Comparison of ENCODE assay signal across 10 cellular contexts in the genomic region with DNA sequence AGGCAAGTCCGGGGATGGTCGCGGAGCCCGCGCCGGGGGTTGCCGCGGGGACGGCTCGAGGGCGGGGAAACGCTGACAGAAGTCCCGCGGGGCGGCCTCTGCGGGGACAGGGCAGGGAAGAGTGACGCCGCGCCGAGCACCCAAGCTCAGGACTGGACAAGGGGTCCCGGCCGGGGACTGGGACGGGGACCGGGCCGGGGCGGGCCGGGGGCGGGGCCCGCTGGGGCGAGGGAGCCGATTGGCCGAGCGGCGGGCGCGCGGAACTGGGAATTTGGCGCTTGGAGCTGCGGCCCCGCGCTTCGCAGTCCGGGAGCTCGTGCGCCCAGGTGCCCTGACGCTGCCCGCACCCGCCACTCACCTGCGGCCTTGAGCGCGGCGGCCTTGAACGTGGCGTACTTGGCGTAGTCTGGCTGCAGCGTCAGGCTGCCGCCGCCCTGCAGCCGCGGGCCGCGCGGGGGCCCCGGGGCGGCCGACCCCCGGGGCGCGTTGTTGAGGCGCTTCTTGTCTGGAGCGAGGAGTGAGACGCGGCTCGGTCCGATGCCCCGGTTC. TPM values are rescaled to one million over a fixed set of nuclear protein-coding genes. Genes with fewer than 3 reads are reported as not detected.
DNase-seq lines count a peak whose midpoint lies in the region; ATAC-seq and TF ChIP-seq lines count a peak whose summit lies in the region.
"Had no signal": no experiment of that assay in that cellular context is flagged by ENCODE, and none has a peak within 500 bp of the region (broad histone marks: within the 10 kb centered on the region; RNA-seq: fewer than 3 reads in every experiment).

No MANE protein-coding gene starts in this region.

- H3K9ac ChIP-seq in BLaER1: no peak overlapping the region

- H3K4me3 ChIP-seq in BLaER1: peak overlapping the region; percentile 60
- peak overlapping the region; percentile 18 for H3K4me3 ChIP-seq in fibroblast of villous mesenchyme (ENCODE audit: low read depth, low read length)

- peaks cover 9 to 31% (median 29%) of the 10 kb centered on the region in 3 donors for H3K4me1 Mint-ChIP-seq in IgD-negative memory B cell
- peaks cover 30% of the 10 kb centered on the region for H3K4me1 Mint-ChIP-seq in nephron progenitor cell
- H3K4me1 Mint-ChIP-seq in activated CD4-positive, alpha-beta T cell treated with anti-CD3 and anti-CD28 coated beads for 36 hours: peaks cover 33% of the 10 kb centered on the region

- CTCF ChIA-PET in activated CD4-positive, alpha-beta T cell treated with anti-CD3 and anti-CD28 coated beads for 36 hours (lab: Charles Lee): interaction anchor here (0.6 kb wide), 1 partner anchor 213 kb away, joined by 3 read pairs; no protein-coding TSS in a partner anchor

- H3K4me1 ChIP-seq in BLaER1: peaks cover 53% of the 10 kb centered on the region

- intact Hi-C loops in activated CD4-positive, alpha-beta T cell treated with anti-CD3 and anti-CD28 coated beads for 36 hours (cut with DNase I, micrococcal nuclease): loop anchor here in 1 of 2 experiments (5.0 kb wide), 1 partner anchor 33 kb away; no protein-coding TSS in a partner anchor

- peak overlapping the region; percentile 71 to 86 (median 80) for H3K4me3 Mint-ChIP-seq in IgD-negative memory B cell
- H3K4me3 Mint-ChIP-seq in nephron progenitor cell: no peak overlapping the region
- no peak overlapping the region for H3K4me3 Mint-ChIP-seq in activated CD4-positive, alpha-beta T cell treated with anti-CD3 and anti-CD28 coated beads for 36 hours

- H3K9me3 Mint-ChIP-seq in IgD-negative memory B cell (no peaks in the 10 kb centered on the region), nephron progenitor cell (no peaks in the 10 kb centered on the region)
- H3K9me3 Mint-ChIP-seq in activated CD4-positive, alpha-beta T cell treated with anti-CD3 and anti-CD28 coated beads for 36 hours (ENCODE audit: low read depth): no peaks in the 10 kb centered on the region

- H3K36me3 Mint-ChIP-seq in IgD-negative memory B cell: peaks cover 6% of the 10 kb centered on the region
- peaks cover 7% of the 10 kb centered on the region for H3K36me3 Mint-ChIP-seq in nephron progenitor cell (ENCODE audit: low read depth)
- H3K36me3 Mint-ChIP-seq in activated CD4-positive, alpha-beta T cell treated with anti-CD3 and anti-CD28 coated beads for 36 hours (ENCODE audit: low read depth): peaks cover 8% of the 10 kb centered on the region
- H3K36me3 Mint-ChIP-seq: activated naive CD8-positive, alpha-beta T cell had no signal

- peaks cover 80% of the 10 kb centered on the region for H3K27me3 ChIP-seq in BLaER1

- peaks cover 11% of the 10 kb centered on the region for H3K27me3 Mint-ChIP-seq in IgD-negative memory B cell
- peaks cover 51% of the 10 kb centered on the region for H3K27me3 Mint-ChIP-seq in nephron progenitor cell (ENCODE audit: low read depth, poor library complexity)
- peaks cover 26% of the 10 kb centered on the region for H3K27me3 Mint-ChIP-seq in activated CD4-positive, alpha-beta T cell treated with anti-CD3 and anti-CD28 coated beads for 36 hours
- H3K27me3 Mint-ChIP-seq: activated naive CD8-positive, alpha-beta T cell had no signal

- DNase-seq in fibroblast of villous mesenchyme (ENCODE audit: low read depth): no peak
- peak; percentile 72 for DNase-seq in nephron progenitor cell
- no peak for DNase-seq in NCI-H146 treated with DMSO at 0.1 percent for 48 hours (lab: John Stamatoyannopoulos, UW; ENCODE audit: unreplicated experiment)
- no peak for DNase-seq in activated CD4-positive, alpha-beta T cell treated with anti-CD3 and anti-CD28 coated beads for 36 hours
- DNase-seq: GDM1 had no signal

- POLR2A ChIA-PET in activated CD4-positive, alpha-beta T cell treated with anti-CD3 and anti-CD28 coated beads for 36 hours (lab: Charles Lee): no interaction called here

- TF ChIP-seq CTCF in fibroblast of villous mesenchyme (IDR thresholded peaks at IDR 0.05; ENCODE audit: insufficient read depth, low read depth, low read length) (no peak), nephron progenitor cell (IDR thresholded peaks at IDR 0.05) (no peak)

- peaks cover 31% of the 10 kb centered on the region for H3K36me3 ChIP-seq in BLaER1

- H3K27ac Mint-ChIP-seq in IgD-negative memory B cell (peak overlapping the region in 1 of 3 donors; percentile 83), nephron progenitor cell (no peak overlapping the region)
- no peak overlapping the region for H3K27ac Mint-ChIP-seq in activated CD4-positive, alpha-beta T cell treated with anti-CD3 and anti-CD28 coated beads for 36 hours
- H3K27ac Mint-ChIP-seq: activated naive CD8-positive, alpha-beta T cell had no signal

- H4K20me1 ChIP-seq in BLaER1: peaks cover 99% of the 10 kb centered on the region

- peak overlapping the region; percentile 87 for H3K4me2 ChIP-seq in BLaER1

- no peak overlapping the region for H3K27ac ChIP-seq in BLaER1

- ATAC-seq in GM18498 (IDR thresholded peaks at IDR 0.05; ENCODE audit: unreplicated experiment) (no peak), HG02798 (IDR thresholded peaks at IDR 0.05; ENCODE audit: poor library complexity, unreplicated experiment) (no peak)
- no peak for ATAC-seq in activated CD4-positive, alpha-beta T cell treated with anti-CD3 and anti-CD28 coated beads for 36 hours

- H3K9me3 ChIP-seq in BLaER1: no peaks in the 10 kb centered on the region

RNA-seq across cellular contexts. Expression of a gene that starts 4.8 kb away (rescaled TPM):
- polyA plus RNA-seq in IgD-negative memory B cell: 1.7 TPM
- not detected in 2 replicates for total RNA-seq in fibroblast of villous mesenchyme
- 1 to 10 TPM; 1.4 to 1.9 TPM for total RNA-seq in activated CD4-positive, alpha-beta T cell treated with anti-CD3 and anti-CD28 coated beads for 36 hours

RNA-seq across cellular contexts. Expression of a gene that starts 16.5 kb away (rescaled TPM):
- 80.6 TPM for polyA plus RNA-seq in IgD-negative memory B cell
- total RNA-seq in fibroblast of villous mesenchyme: under 0.01 TPM in 2 replicates
- total RNA-seq in activated CD4-positive, alpha-beta T cell treated with anti-CD3 and anti-CD28 coated beads for 36 hours: 1 to 10 TPM; 2.2 to 3.0 TPM

RNA-seq across cellular contexts. Expression of a gene that starts 36.8 kb away (rescaled TPM):
- polyA plus RNA-seq in IgD-negative memory B cell: 28.7 TPM
- total RNA-seq in fibroblast of villous mesenchyme: 14.2 and 21.6 TPM in 2 replicates
- total RNA-seq in activated CD4-positive, alpha-beta T cell treated with anti-CD3 and anti-CD28 coated beads for 36 hours: 10 to 100 TPM; 65.2 to 82.1 TPM

RNA-seq across cellular contexts. Expression of a gene that starts 59.1 kb away (rescaled TPM):
- 0.05 TPM for polyA plus RNA-seq in IgD-negative memory B cell
- under 0.01 TPM in 2 replicates for total RNA-seq in fibroblast of villous mesenchyme
- 1 to 10 TPM; 1.8 to 2.2 TPM for total RNA-seq in activated CD4-positive, alpha-beta T cell treated with anti-CD3 and anti-CD28 coated beads for 36 hours

Comparison
In these comparisons a context has a peak if more than half of its experiments do, and no peak if none do; other contexts are left out.
1. H3K4me3 Mint-ChIP-seq: peak in IgD-negative memory B cell (4 of 4); none in nephron progenitor cell (single experiment) and activated CD4-positive, alpha-beta T cell treated with anti-CD3 and anti-CD28 coated beads for 36 hours (single experiment).